In the genomic region with DNA sequence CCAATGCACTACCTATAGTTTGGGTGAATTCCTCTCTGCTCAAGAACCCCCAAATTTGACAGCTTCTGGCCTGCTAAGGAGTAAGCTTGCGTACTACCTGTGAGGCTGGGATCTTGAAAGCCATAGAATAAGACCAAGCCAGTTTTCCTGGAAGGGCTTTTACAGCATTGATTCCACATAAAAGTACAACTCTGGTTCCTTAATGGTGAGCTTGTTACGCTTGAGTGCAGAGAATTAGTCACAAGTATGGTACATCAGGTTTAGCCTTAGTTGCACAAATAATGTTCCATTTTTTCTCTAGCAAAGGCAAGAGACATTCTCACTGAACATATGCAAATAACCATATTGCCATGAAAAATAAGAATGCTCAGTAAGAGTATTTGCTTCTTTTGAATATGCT, we compare ENCODE assay signal across 24 cellular contexts.
"Had no signal": no experiment of that assay in that cellular context is flagged by ENCODE, and none has a peak within 500 bp of the region (broad histone marks: within the 10 kb centered on the region; RNA-seq: fewer than 3 reads in every experiment).

No MANE protein-coding gene starts in this region.

- H3K4me2 ChIP-seq: neural progenitor cell, smooth muscle cell had no signal

- DNase-seq: left ventricle myocardium inferior; mesendoderm; naive B cell; natural killer cell; nephron progenitor cell; occipital lobe; psoas muscle; right lobe of liver; stimulated activated CD4-positive, alpha-beta T cell treated with anti-CD3 and anti-CD28 coated beads, Interleukin-1b, Interleukin-23, amount 100 ng/mL, for 48 hours; stimulated activated CD4-positive, alpha-beta T cell treated with anti-CD3 and anti-CD28 coated beads, Interleukin-2, amount 100 ng/mL, for 48 hours; stimulated activated CD4-positive, alpha-beta T cell treated with anti-CD3 and anti-CD28 coated beads, Interleukin-4, amount 100 ng/mL, for 4 hours; stimulated activated CD8-positive, alpha-beta memory T cell treated with anti-CD3 and anti-CD28 coated beads, Interleukin-4, amount 100 ng/mL, for 48 hours; stimulated activated naive CD4-positive, alpha-beta T cell treated with Interleukin-2 at 50 U/mL for 16 hours; stimulated activated naive CD8-positive, alpha-beta T cell treated with anti-CD3 and anti-CD28 coated beads, Interleukin-15, amount 100 ng/mL, for 72 hours; substantia nigra; uterus had no signal

- H3K4me3 ChIP-seq: left ventricle myocardium inferior, lung, neural progenitor cell, psoas muscle, right atrium auricular region, right lobe of liver, smooth muscle cell, tibial nerve, uterus had no signal

- H3K36me3 ChIP-seq: left ventricle myocardium inferior, neural progenitor cell, neutrophil, right atrium auricular region, right lobe of liver, tibial nerve, uterus had no signal

- H3K27me3 ChIP-seq: neural progenitor cell, neutrophil, right atrium auricular region, right lobe of liver, tibial nerve, uterus had no signal

- H3K9me3 ChIP-seq: left ventricle myocardium inferior, neutrophil, psoas muscle, right atrium auricular region, right lobe of liver, tibial nerve, uterus had no signal

- H3K4me1 ChIP-seq: left ventricle myocardium inferior, neural progenitor cell, parathyroid adenoma, psoas muscle, right atrium auricular region, right lobe of liver, tibial nerve, uterus had no signal

- H2AFZ ChIP-seq: neural progenitor cell, parathyroid adenoma had no signal

- ATAC-seq: natural killer cell; psoas muscle; right lobe of liver; stimulated activated memory B cell treated with anti-CD40 and anti-IgM and Interleukin-4, amounts not matched to agents 10 μg/mL and 1 μg/mL and 100 μg/mL, for 72 hours; stimulated activated naive CD8-positive, alpha-beta T cell treated with anti-CD3 and anti-CD28 coated beads, Interleukin-15, amount 100 ng/mL, for 72 hours had no signal

- H3K27ac ChIP-seq: left ventricle myocardium inferior, neural progenitor cell, neutrophil, parathyroid adenoma, psoas muscle, right atrium auricular region, right lobe of liver, tibial nerve, uterus had no signal

- H3K79me2 ChIP-seq: parathyroid adenoma had no signal
